In the genomic region with DNA sequence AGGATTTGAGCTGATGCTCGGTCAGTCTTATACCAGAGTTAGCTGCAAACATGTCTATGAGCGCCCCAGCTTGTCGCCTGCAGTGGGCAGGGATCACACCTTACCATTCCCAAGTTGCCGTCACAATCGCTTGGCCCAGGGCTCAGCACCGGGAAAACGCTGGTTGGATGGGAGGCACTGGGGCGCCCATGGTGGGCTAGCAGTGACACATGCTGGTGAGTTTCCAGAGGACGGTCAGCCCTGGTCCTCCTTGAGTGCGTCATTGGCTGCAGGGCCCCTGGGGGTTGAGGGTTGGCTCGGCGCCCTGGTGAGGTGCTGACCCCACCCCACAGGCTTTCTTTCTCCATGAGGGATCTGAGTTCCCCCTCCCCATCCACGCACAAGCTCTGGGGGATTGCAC, we compare ENCODE assay signal across 19 cellular contexts. TPM values are rescaled to one million over a fixed set of nuclear protein-coding genes. Genes with fewer than 3 reads are reported as not detected.
DNase-seq lines count a peak whose midpoint lies in the region; ATAC-seq, FAIRE-seq and TF ChIP-seq lines count a peak whose summit lies in the region.
"Had no signal": no experiment of that assay in that cellular context is flagged by ENCODE, and none has a peak within 500 bp of the region (broad histone marks: within the 10 kb centered on the region; RNA-seq: fewer than 3 reads in every experiment).

No MANE protein-coding gene starts in this region.

- no peak overlapping the region for H3K4me3 Mint-ChIP-seq in brain
- H3K4me3 Mint-ChIP-seq: CD4-positive, CD25-positive, alpha-beta regulatory T cell; CD8-positive, alpha-beta memory T cell had no signal

- no peaks in the 10 kb centered on the region for H3K36me3 Mint-ChIP-seq in brain
- H3K36me3 Mint-ChIP-seq: CD4-positive, CD25-positive, alpha-beta regulatory T cell; CD8-positive, alpha-beta memory T cell had no signal

- H2AFZ ChIP-seq in neuronal stem cell (ENCODE audit: low read length) = no peak overlapping the region
- H2AFZ ChIP-seq: GM23248 had no signal

- FAIRE-seq in kidney (lab: Jason Lieb, UNC) = no peak
- FAIRE-seq: A204.1, G401.6, GM12891, GM19239 had no signal

- no peak overlapping the region for H3K4ac ChIP-seq in neuronal stem cell (ENCODE audit: low read length)

- H3K27ac Mint-ChIP-seq in brain = peak overlapping the region in 3 of 5 experiments; percentile 58 to 80 (median 73)
- H3K27ac Mint-ChIP-seq: CD8-positive, alpha-beta memory T cell had no signal

- no peak overlapping the region for H3K9ac ChIP-seq in kidney (ENCODE audit: low read length in 2 of 2)
- H3K9ac ChIP-seq in neuronal stem cell (ENCODE audit: low read depth, low read length, poor library complexity) = no peak overlapping the region
- H3K9ac ChIP-seq: GM23248 had no signal

- no peak overlapping the region for H3K4me3 ChIP-seq in kidney (ENCODE audit: low read length in 2 of 2)
- no peak overlapping the region for H3K4me3 ChIP-seq in neuronal stem cell (ENCODE audit: low read length in 2 of 2)
- H3K4me3 ChIP-seq: GM23248, HAP-1 had no signal

- H3K14ac ChIP-seq in neuronal stem cell (ENCODE audit: low read length) = no peak overlapping the region

- no peaks in the 10 kb centered on the region for H3K9me3 Mint-ChIP-seq in brain

- no peak overlapping the region for H2BK120ac ChIP-seq in neuronal stem cell (ENCODE audit: low read depth, low read length)

- TF ChIP-seq CTCF in brain (conservative IDR thresholded peaks at IDR 0.05) = no peak
- TF ChIP-seq CTCF in kidney (IDR thresholded peaks at IDR 0.05; ENCODE audit: borderline replicate concordance, extremely low read depth, insufficient read depth) = no peak

- no peak overlapping the region for H3K4me2 ChIP-seq in neuronal stem cell (ENCODE audit: insufficient read depth, low read length, poor library complexity, severe bottlenecking)

- no peak overlapping the region for H2BK12ac ChIP-seq in neuronal stem cell (ENCODE audit: low read length)

- no peaks in the 10 kb centered on the region for H3K36me3 ChIP-seq in kidney (ENCODE audit: control insufficient read depth in 1 of 2, insufficient read depth in 2 of 2, low read length in 2 of 2)
- H3K36me3 ChIP-seq in neuronal stem cell (replicated peaks in 1 of 2; ENCODE audit: control insufficient read depth in 2 of 2, insufficient read depth in 2 of 2, low read length in 2 of 2) = no peaks in the 10 kb centered on the region
- H3K36me3 ChIP-seq: BE2C, HAP-1 had no signal

- WGBS in neuronal stem cell (ENCODE audit: extremely low coverage in 2 of 2, insufficient read length in 2 of 2, insufficient replicate concordance in 1 of 2), 2 donors = no CpG with 5 or more reads among the region's 13 CpGs

- peak; percentile 45 for DNase-seq in kidney
- DNase-seq in neuronal stem cell (ENCODE audit: low spot score) = no peak
- DNase-seq in head of caudate nucleus = no peak
- DNase-seq: ACHN; BE2C; C1 segment of cervical spinal cord; CD4-positive, CD25-positive, alpha-beta regulatory T cell; CD8-positive, alpha-beta memory T cell; COR-L47; GM23248 had no signal

- H3K18ac ChIP-seq in neuronal stem cell (ENCODE audit: low read length) = peak overlapping the region; percentile 16

- ATAC-seq in HG02870 (IDR thresholded peaks at IDR 0.05; ENCODE audit: unreplicated experiment) (no peak), HG03045 (IDR thresholded peaks at IDR 0.05; ENCODE audit: unreplicated experiment) (no peak)

- H3K79me1 ChIP-seq in neuronal stem cell (ENCODE audit: low read depth, low read length) = peaks cover 2% of the 10 kb centered on the region

- H3K4me1 ChIP-seq in kidney (ENCODE audit: control insufficient read depth in 1 of 2, insufficient read depth in 1 of 2, low read depth in 1 of 2, low read length in 2 of 2) (no peaks in the 10 kb centered on the region), neuronal stem cell (ENCODE audit: control insufficient read depth in 2 of 2, insufficient read depth in 1 of 2, low read depth in 1 of 2, low read length in 2 of 2) (peaks cover 0 to 9% of the 10 kb centered on the region in 2 donors)
- H3K4me1 ChIP-seq: HAP-1 had no signal

- peaks cover 0 to 8% (median 0%) of the 10 kb centered on the region in 3 experiments for H3K27me3 ChIP-seq in neuronal stem cell (ENCODE audit: control insufficient read depth in 3 of 3, insufficient read depth in 3 of 3, low read depth in 1 of 3, low read length in 3 of 3)
- H3K27me3 ChIP-seq: BE2C had no signal

- H4K91ac ChIP-seq in neuronal stem cell (ENCODE audit: low read depth, low read length, poor library complexity) = no peak overlapping the region

- intact Hi-C loops in kidney (cut with DNase I) = no loop called here
- intact Hi-C loops in head of caudate nucleus (cut with DNase I) = no loop called here

- H2BK5ac ChIP-seq in neuronal stem cell (ENCODE audit: low read length) = no peak overlapping the region

- no peak overlapping the region for H3K23ac ChIP-seq in neuronal stem cell (ENCODE audit: low read depth, low read length, poor library complexity)

- H2AK5ac ChIP-seq in neuronal stem cell (ENCODE audit: low read depth, low read length) = peak overlapping the region; percentile 37

- H3K27me3 Mint-ChIP-seq in brain = no peaks in the 10 kb centered on the region

- peaks cover 78% of the 10 kb centered on the region for H3K4me1 Mint-ChIP-seq in brain
- H3K4me1 Mint-ChIP-seq: CD4-positive, CD25-positive, alpha-beta regulatory T cell; CD8-positive, alpha-beta memory T cell had no signal

- H3K9me3 ChIP-seq in kidney (ENCODE audit: control insufficient read depth in 1 of 2, low read length in 2 of 2) (no peaks in the 10 kb centered on the region), neuronal stem cell (replicated peaks in 1 of 2; ENCODE audit: control insufficient read depth in 2 of 2, insufficient read depth in 1 of 2, low read depth in 1 of 2, low read length in 2 of 2) (peaks cover 0 to 11% of the 10 kb centered on the region in 2 donors)
- H3K9me3 ChIP-seq: BE2C, HAP-1 had no signal

- no peak overlapping the region for H4K8ac ChIP-seq in neuronal stem cell (ENCODE audit: low read depth, low read length)

- H2BK15ac ChIP-seq in neuronal stem cell (ENCODE audit: low read length) = peak overlapping the region; percentile 45

- H3K27ac ChIP-seq in kidney (ENCODE audit: low read depth in 2 of 2, low read length in 2 of 2) (no peak overlapping the region), neuronal stem cell (replicated peaks; ENCODE audit: low read length) (no peak overlapping the region)
- H3K27ac ChIP-seq: GM23248, HL-60 had no signal

RNA-seq across cellular contexts. Expression of a gene that starts 50.4 kb away (rescaled TPM):
- polyA plus RNA-seq in brain (ENCODE audit: insufficient read depth, low read depth, low replicate concordance) (18.8 TPM), kidney (ENCODE audit: insufficient read depth, low read depth, low replicate concordance) (6.1 TPM)
- total RNA-seq in kidney = 9.1 TPM
- 2.9 TPM for polyA plus RNA-seq in neuronal stem cell (2013, experiment 1 of 2)
- 2.9 TPM for polyA plus RNA-seq in neuronal stem cell (2013, experiment 2 of 2)
- total RNA-seq: CD4-positive, CD25-positive, alpha-beta regulatory T cell; CD8-positive, alpha-beta memory T cell had no signal
- polyA plus RNA-seq: CD4-positive, CD25-positive, alpha-beta regulatory T cell; CD8-positive, alpha-beta memory T cell had no signal
